Comparison of ENCODE assay signal across 10 cellular contexts in the genomic region with DNA sequence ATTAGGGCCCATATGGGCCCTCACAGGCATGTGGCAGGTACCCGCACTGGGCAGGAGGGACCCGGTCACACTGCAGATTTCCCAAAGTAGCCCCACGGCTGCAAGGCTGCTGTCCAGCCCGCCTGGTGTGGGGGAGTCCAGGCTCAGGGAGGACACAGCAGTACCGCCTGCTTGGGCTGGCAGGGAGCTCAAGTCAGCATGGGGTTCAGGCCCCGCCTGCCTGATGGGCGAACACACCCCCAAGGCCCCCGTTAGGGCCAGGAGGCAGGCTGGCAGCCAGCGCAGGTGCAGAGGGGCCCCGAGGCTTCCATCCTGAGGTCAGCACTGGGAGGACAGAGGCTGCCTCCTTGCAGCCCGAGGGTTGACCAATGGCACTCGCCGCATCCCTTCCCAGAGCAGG. TPM values are rescaled to one million over a fixed set of nuclear protein-coding genes. Genes with fewer than 3 reads are reported as not detected.
"Had no signal": no experiment of that assay in that cellular context is flagged by ENCODE, and none has a peak within 500 bp of the region (broad histone marks: within the 10 kb centered on the region; RNA-seq: fewer than 3 reads in every experiment).

No MANE protein-coding gene starts in this region.

- ATAC-seq: pancreas, T-helper 17 cell had no signal

- DNase-seq: activated CD4-positive, alpha-beta T cell treated with anti-CD3 and anti-CD28 coated beads, Interleukin-2, amount 50 U/mL, for 1 hour; pancreas; retina; stimulated activated CD4-positive, alpha-beta T cell treated with anti-CD3 and anti-CD28 coated beads, Interleukin-1b, Interleukin-23, amount 100 ng/mL, for 48 hours; T-helper 17 cell had no signal

- H3K4me3 ChIP-seq: pancreas, vagina had no signal

- H3K36me3 ChIP-seq: pancreas had no signal

- H3K9me3 ChIP-seq: pancreas, thoracic aorta, vagina had no signal

- H3K27ac ChIP-seq: pancreas, vagina had no signal

- H3K27me3 ChIP-seq: pancreas, vagina had no signal

RNA-seq across cellular contexts. Expression of a gene that starts 13.7 kb away (rescaled TPM):
- total RNA-seq: activated CD8-positive, alpha-beta memory T cell treated with anti-CD3 and anti-CD28 coated beads for 36 hours; liver; thoracic aorta; vagina had no signal
- polyA plus RNA-seq: keratinocyte, liver had no signal
